Comparison of ENCODE assay signal across 22 cellular contexts in genomic region chr22:16954060-16954403, GRCh38. TPM values are rescaled to one million over a fixed set of nuclear protein-coding genes. Genes with fewer than 3 reads are reported as not detected.
DNase-seq lines count a peak whose midpoint lies in the region; FAIRE-seq and TF ChIP-seq lines count a peak whose summit lies in the region.
"Had no signal": no experiment of that assay in that cellular context is flagged by ENCODE, and none has a peak within 500 bp of the region (broad histone marks: within the 10 kb centered on the region; RNA-seq: fewer than 3 reads in every experiment).

No MANE protein-coding gene starts in this region.

- intact Hi-C loops in thyroid gland (cut with DNase I): no loop called here

- TF ChIP-seq POLR2A in thyroid gland (IDR thresholded peaks at IDR 0.05): no peak

- H3K4me1 Mint-ChIP-seq in chondrocyte (ENCODE audit: low read depth): no peaks in the 10 kb centered on the region

- H3K4me3 ChIP-seq in H7 (ENCODE audit: insufficient read depth, low read depth, low read length): no peak overlapping the region
- no peak overlapping the region for H3K4me3 ChIP-seq in thyroid gland (replicated peaks in 1 of 3)
- H3K4me3 ChIP-seq: GM12878, K562 had no signal

- TF ChIP-seq CTCF in chondrocyte (IDR thresholded peaks at IDR 0.05) (no peak), thyroid gland (IDR thresholded peaks at IDR 0.05) (no peak)

- H3K4me3 Mint-ChIP-seq in chondrocyte (ENCODE audit: unreplicated experiment): no peak overlapping the region
- H3K4me3 Mint-ChIP-seq: CD4-positive, alpha-beta T cell; HFFc6 had no signal

- no peaks in the 10 kb centered on the region for H3K36me3 Mint-ChIP-seq in chondrocyte (ENCODE audit: low read depth)

- 83 to 85% methylated on average over 5 of the region's 5 CpGs for whole genome bisulfite sequencing in thyroid gland, 2 donors

- H3K27ac ChIP-seq in thyroid gland: no peak overlapping the region
- H3K27ac ChIP-seq: HL-60 had no signal

- H3K4me1 ChIP-seq in thyroid gland: no peaks in the 10 kb centered on the region
- H3K4me1 ChIP-seq: BE2C had no signal

- DNase-seq in H7 (peak; percentile 7), HEK293T (ENCODE audit: extremely low spot score) (peak; percentile 2), chondrocyte (ENCODE audit: low spot score) (peak; percentile 32), islet precursor cell (peak; percentile 34), NCI-H69 (lab: John Stamatoyannopoulos, UW) (no peak), thyroid gland (no peak), urothelium cell line (ENCODE audit: low spot score) (no peak)
- DNase-seq: ACHN; BE2C; C1 segment of cervical spinal cord; CD4-positive, alpha-beta T cell; DMS79 treated with DMSO at 0.1 percent for 48 hours; GF-D8; HCEC 1CT; HFFc6; IMR-90 had no signal

- H3K27me3 Mint-ChIP-seq in chondrocyte (ENCODE audit: low read depth): no peaks in the 10 kb centered on the region
- H3K27me3 Mint-ChIP-seq: CD4-positive, alpha-beta T cell had no signal

- POLR2A ChIA-PET in HEK293T (lab: Yijun Ruan, JAX): no interaction called here

- no peak overlapping the region for H3K27ac Mint-ChIP-seq in chondrocyte (ENCODE audit: unreplicated experiment)
- H3K27ac Mint-ChIP-seq: CD4-positive, alpha-beta T cell; HFFc6 had no signal

- CTCF ChIA-PET in HEK293T (lab: Yijun Ruan, JAX): no interaction called here

- no peaks in the 10 kb centered on the region for H3K9me3 Mint-ChIP-seq in chondrocyte (ENCODE audit: low read depth)
- H3K9me3 Mint-ChIP-seq: CD4-positive, alpha-beta T cell had no signal

- no peak for FAIRE-seq in urothelium cell line (lab: Jason Lieb, UNC)
- FAIRE-seq: A204.1, GM12878, GM19239, H1, K562 had no signal

- H3K27me3 ChIP-seq in H7 (ENCODE audit: control insufficient read depth, insufficient read depth, low read length): no peaks in the 10 kb centered on the region
- no peaks in the 10 kb centered on the region for H3K27me3 ChIP-seq in thyroid gland
- H3K27me3 ChIP-seq: BE2C had no signal

- H3K36me3 ChIP-seq in H7 (replicated peaks; ENCODE audit: control insufficient read depth, insufficient read depth, low read length) (no peaks in the 10 kb centered on the region), thyroid gland (no peaks in the 10 kb centered on the region)
- H3K36me3 ChIP-seq: BE2C had no signal

- no peaks in the 10 kb centered on the region for H3K9me3 ChIP-seq in thyroid gland
- H3K9me3 ChIP-seq: BE2C had no signal

TF ChIP-seq in HEK293T, 16 proteins besides CTCF, POLR2A, EP300 and RAD21:
- TF ChIP-seq PKNOX1 (IDR thresholded peaks at IDR 0.05): no peak

RNA-seq across cellular contexts. Expression of gene GAB4, which starts 54.0 kb away (rescaled TPM):
- total RNA-seq in H7 (2014; rRNA removed; shearing (Covaris generic)): 0.18 and 0.21 TPM in 2 replicates
- total RNA-seq in chondrocyte: not detected in 3 replicates
- not detected for total RNA-seq in thyroid gland
- total RNA-seq: CD4-positive, alpha-beta T cell; GM12878; HFFc6; IMR-90 had no signal

Comparison
In these comparisons a context has a peak if more than half of its experiments do, and no peak if none do; other contexts are left out.
1. DNase-seq: peak in H7 (single experiment), HEK293T (single experiment), chondrocyte (single experiment) and islet precursor cell (single experiment); none in NCI-H69 (single experiment), thyroid gland (0 of 2) and urothelium cell line (single experiment).